In the genomic region with DNA sequence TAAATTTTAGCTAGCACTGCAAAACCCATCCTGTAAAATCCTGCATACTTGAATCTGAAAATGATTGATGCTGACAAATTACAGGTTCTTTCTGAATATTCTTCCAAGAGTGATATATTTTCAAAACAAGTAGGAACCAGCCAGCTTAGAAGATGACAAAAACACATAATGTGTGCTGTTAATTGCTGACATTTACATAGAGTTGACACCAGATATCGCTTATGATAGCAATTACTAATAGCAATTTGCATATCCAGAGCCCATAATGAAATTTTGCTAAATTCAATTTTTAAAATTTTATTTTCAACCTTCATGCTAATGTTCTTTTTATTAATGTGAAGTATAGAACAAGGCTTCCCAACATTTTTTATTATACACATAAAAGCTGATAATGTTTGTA, we compare ENCODE assay signal across 34 cellular contexts.
"Had no signal": no experiment of that assay in that cellular context is flagged by ENCODE, and none has a peak within 500 bp of the region (broad histone marks: within the 10 kb centered on the region; RNA-seq: fewer than 3 reads in every experiment).

No MANE protein-coding gene starts in this region.

- H3K36me3 ChIP-seq: MG63 had no signal

- H3K4me3 ChIP-seq: MG63 had no signal

- H3K9me3 ChIP-seq: MG63 had no signal

- DNase-seq: Karpas-422, Kasumi-1, MG63, MM.1S, MV-4-11, NCI-H1048, NCI-H1092, NCI-H1092 treated with DMSO at 0.1 percent for 48 hours, NCI-H1105, NCI-H1105 treated with DMSO at 0.1 percent for 48 hours, NCI-H1417, NCI-H1417 treated with DMSO at 0.1 percent for 48 hours, NCI-H1436, NCI-H1436 treated with DMSO at 0.1 percent for 48 hours, NCI-H146, NCI-H1694, NCI-H1694 treated with DMSO at 0.1 percent for 48 hours, NCI-H187, NCI-H187 treated with DMSO at 0.1 percent for 48 hours, NCI-H1930, NCI-H2029, NCI-H2029 treated with DMSO at 0.1 percent for 48 hours, NCI-H2081, NCI-H2081 treated with DMSO at 0.1 percent for 48 hours, NCI-H2107, NCI-H2171, NCI-H2171 treated with DMSO at 0.1 percent for 48 hours, NCI-H2227 treated with DMSO at 0.1 percent for 48 hours, NCI-H226, NCI-H345, NCI-H446, NCI-H446 treated with DMSO at 0.1 percent for 48 hours, NCI-H510A, NCI-H510A treated with DMSO at 0.1 percent for 48 hours had no signal

- H3K27me3 ChIP-seq: MG63 had no signal
